ENCODE assay signal across 8 cellular contexts in genomic region chr16:88241404-88242311, GRCh38.
DNase-seq lines count a peak whose midpoint lies in the region; ATAC-seq, FAIRE-seq and TF ChIP-seq lines count a peak whose summit lies in the region.
"Not testable (repeated sequence)": the region's sequence is repeated elsewhere in the genome, so short reads cannot be mapped to it uniquely, and the experiment has no call there.

No MANE protein-coding gene starts in this region.

- H2AFZ ChIP-seq in HCT116 (ENCODE audit: low read depth, low read length, poor library complexity, severe bottlenecking); K562 (ENCODE audit: low read depth, low read length); trophoblast cell (ENCODE audit: insufficient read depth, low read length, poor library complexity): not testable (repeated sequence)

- ATAC-seq in HCT116; RWPE2 (ENCODE audit: low read depth); K562; upper lobe of right lung: not testable (repeated sequence)

- H3K4me1 Mint-ChIP-seq in Calu3 (ENCODE audit: low read depth, unreplicated experiment), result peaks cover 43% of the 10 kb centered on the region

- not testable (repeated sequence) for H3K4me3 Mint-ChIP-seq in Calu3 (ENCODE audit: low read depth, unreplicated experiment)

- H2BK12ac ChIP-seq in trophoblast cell (ENCODE audit: low read length), result peak overlapping the region; percentile 5

- DNase-seq in Calu3; HCT116 (ENCODE audit: low read depth, low spot score); RWPE2 (ENCODE audit: low spot score); K562 (ENCODE audit: extremely low read depth in 1 of 4, low spot score in 3 of 4); epithelial cell of proximal tubule (ENCODE audit: low read depth); trophoblast cell; upper lobe of right lung: not testable (repeated sequence)
- DNase-seq in iPS-NIHi7 (ENCODE audit: extremely low spot score), result peak; percentile 26

- not testable (repeated sequence) for H3K4me3 ChIP-seq in HCT116 (replicated peaks in 1 of 2; ENCODE audit: low read depth in 1 of 2, low read length in 2 of 2); RWPE2 (ENCODE audit: severe bottlenecking); K562; epithelial cell of proximal tubule (ENCODE audit: low read depth, low read length); trophoblast cell (ENCODE audit: low read depth, low read length); upper lobe of right lung

- H3K27me3 ChIP-seq in HCT116 (ENCODE audit: insufficient read depth, low read length); RWPE2 (ENCODE audit: insufficient read depth, poor library complexity, severe bottlenecking); K562 (ENCODE audit: control insufficient read depth in 2 of 2, insufficient read depth in 2 of 2, low read length in 2 of 2); trophoblast cell (ENCODE audit: insufficient read depth, low read length); upper lobe of right lung: not testable (repeated sequence)

- 4% methylated on average over 11 of the region's 19 CpGs for WGBS in K562 (ENCODE audit: insufficient coverage, low coverage, missing lambda C conversion rate)
- WGBS in trophoblast cell (ENCODE audit: extremely low coverage, insufficient coverage, insufficient read length), result no CpG with 5 or more reads among the region's 19 CpGs

- not testable (repeated sequence) for H3K9me3 ChIP-seq in HCT116 (ENCODE audit: control insufficient read depth in 1 of 2, insufficient read depth in 1 of 2, low read depth in 1 of 2, low read length in 2 of 2); RWPE2 (ENCODE audit: severe bottlenecking); K562 (replicated peaks; ENCODE audit: control insufficient read depth, insufficient read depth, low read depth, low read length); trophoblast cell (ENCODE audit: insufficient read depth, low read depth, low read length); upper lobe of right lung

- not testable (repeated sequence) for H3K23ac ChIP-seq in trophoblast cell (ENCODE audit: low read length)

- not testable (repeated sequence) for TF ChIP-seq EP300 in K562 (IDR thresholded peaks at IDR 0.05; ENCODE audit: low read length)

- not testable (repeated sequence) for H4K12ac ChIP-seq in trophoblast cell (ENCODE audit: low read depth, low read length)

- RAD21 ChIA-PET in HCT116 (lab: Charles Lee; ENCODE audit: low non-redundant PET in 1 of 2, low total read pairs in 2 of 2, uncharacterized antibody in 2 of 2, unreplicated experiment in 2 of 2), result not testable (repeated sequence)

- peak overlapping the region; percentile 58 for H3K27ac Mint-ChIP-seq in Calu3 (ENCODE audit: unreplicated experiment)

- peak; percentile 35; the same call in 1 of the 2 replicates for TF ChIP-seq RAD21 in HCT116 (IDR thresholded peaks at IDR 0.05; ENCODE audit: low read depth)
- not testable (repeated sequence) for TF ChIP-seq RAD21 in K562 (CRISPR knock-in tag; conservative IDR thresholded peaks at IDR 0.05 in 1 of 2, IDR thresholded peaks at IDR 0.05 in 1 of 2)

- not testable (repeated sequence) for H3K36me3 ChIP-seq in HCT116 (ENCODE audit: control insufficient read depth in 1 of 2, insufficient read depth in 2 of 2, low read length in 2 of 2); RWPE2 (ENCODE audit: low read depth); K562 (ENCODE audit: control insufficient read depth, insufficient read depth, low read length); trophoblast cell (ENCODE audit: control insufficient read depth in 1 of 2, insufficient read depth in 2 of 2, low read length in 2 of 2); upper lobe of right lung

- CTCF ChIA-PET in Calu3 (lab: Charles Lee); HCT116 (lab: Charles Lee); K562 (lab: Yijun Ruan, JAX; ENCODE audit: low intra/inter-chr PET ratio): not testable (repeated sequence)

- not testable (repeated sequence) for H3K79me2 ChIP-seq in HCT116 (ENCODE audit: insufficient read depth, low read length); K562 (ENCODE audit: control insufficient read depth, insufficient read depth, low read length); trophoblast cell (ENCODE audit: control insufficient read depth, insufficient read depth, low read length, poor library complexity)

- not testable (repeated sequence) for H3K18ac ChIP-seq in trophoblast cell (ENCODE audit: low read length)

- H3K27me3 Mint-ChIP-seq in Calu3 (ENCODE audit: unreplicated experiment), result not testable (repeated sequence)

- peaks cover 34% of the 10 kb centered on the region for H3K36me3 Mint-ChIP-seq in Calu3 (ENCODE audit: insufficient read depth, unreplicated experiment)

- TF ChIP-seq CTCF in Calu3 (IDR thresholded peaks at IDR 0.05; ENCODE audit: unreplicated experiment); RWPE2 (IDR thresholded peaks at IDR 0.05; ENCODE audit: poor library complexity, severe bottlenecking): not testable (repeated sequence)
- TF ChIP-seq CTCF in HCT116 (IDR thresholded peaks at IDR 0.05 in 2 of 3, conservative IDR thresholded peaks at IDR 0.05 in 1 of 3; ENCODE audit: borderline replicate concordance in 1 of 3, insufficient read depth in 1 of 3, low read depth in 2 of 3, low read length in 2 of 3) (peak; percentile 49 to 58 (median 51)), K562 (IDR thresholded peaks at IDR 0.05 in 2 of 3, conservative IDR thresholded peaks at IDR 0.05 in 1 of 3; ENCODE audit: insufficient read depth in 2 of 3, low read depth in 1 of 3, low read length in 3 of 3) (peak in 2 of 3 experiments; percentile 26 to 29; a peak in 2 of 6 replicates), epithelial cell of proximal tubule (conservative IDR thresholded peaks at IDR 0.05; ENCODE audit: low read depth, low read length) (peak; percentile 24), upper lobe of right lung (IDR thresholded peaks at IDR 0.05) (peak; percentile 5)

- not testable (repeated sequence) for H4K91ac ChIP-seq in trophoblast cell (ENCODE audit: low read depth, low read length)

- not testable (repeated sequence) for H2AK5ac ChIP-seq in trophoblast cell (ENCODE audit: low read length)

- intact Hi-C loops in Calu3 (cut with micrococcal nuclease; ENCODE audit: unreplicated experiment); HCT116 (cut with micrococcal nuclease); K562 (cut with micrococcal nuclease); upper lobe of right lung (cut with DNase I): not testable (repeated sequence)

- not testable (repeated sequence) for H2BK5ac ChIP-seq in trophoblast cell (ENCODE audit: low read depth, low read length, poor library complexity)

- TF ChIP-seq POLR2A in HCT116 (IDR thresholded peaks at IDR 0.05; ENCODE audit: borderline replicate concordance, extremely low read depth, insufficient read depth, insufficient read length); K562 (conservative IDR thresholded peaks at IDR 0.05): not testable (repeated sequence)

- BruUV-seq in Calu3 (replicated peaks; lab: Mats Ljungman, UMichigan); HCT116 (replicated peaks; lab: Mats Ljungman, UMichigan); K562 (replicated peaks; lab: Mats Ljungman, UMichigan): not testable (repeated sequence)

- H3K4ac ChIP-seq in trophoblast cell (ENCODE audit: low read depth, low read length), result not testable (repeated sequence)

- not testable (repeated sequence) for H3K9me3 Mint-ChIP-seq in Calu3 (ENCODE audit: low read depth, unreplicated experiment)

- peaks cover 12% of the 10 kb centered on the region for H3K79me1 ChIP-seq in trophoblast cell (ENCODE audit: low read length)

- H3K9me2 ChIP-seq in HCT116 (ENCODE audit: insufficient read depth), result not testable (repeated sequence)

- not testable (repeated sequence) for FAIRE-seq in K562 (lab: Jason Lieb, UNC)

- in situ Hi-C loops in K562 (cut with MboI), result not testable (repeated sequence)

- H3K4me1 ChIP-seq in HCT116 (ENCODE audit: control insufficient read depth in 1 of 2, insufficient read depth in 2 of 2, low read length in 2 of 2), result peaks cover 49 to 87% of the 10 kb centered on the region in 2 experiments
- H3K4me1 ChIP-seq in RWPE2 (ENCODE audit: insufficient read depth, poor library complexity, severe bottlenecking), result peaks cover 39% of the 10 kb centered on the region
- peaks cover 0 to 20% of the 10 kb centered on the region in 2 experiments; a peak in 3 of 5 replicates for H3K4me1 ChIP-seq in K562 (replicated peaks in 1 of 2; ENCODE audit: control insufficient read depth in 2 of 2, insufficient read depth in 2 of 2, low read length in 2 of 2)
- peaks cover 13 to 22% of the 10 kb centered on the region in 2 experiments for H3K4me1 ChIP-seq in trophoblast cell (ENCODE audit: control insufficient read depth in 1 of 2, insufficient read depth in 2 of 2, low read length in 2 of 2)
- H3K4me1 ChIP-seq in upper lobe of right lung, result not testable (repeated sequence)

- H3K9ac ChIP-seq in HCT116 (ENCODE audit: low read length); K562 (ENCODE audit: insufficient read depth in 1 of 2, low read depth in 2 of 2, low read length in 2 of 2); trophoblast cell (ENCODE audit: low read length): not testable (repeated sequence)

- H3K14ac ChIP-seq in trophoblast cell (ENCODE audit: low read length), result not testable (repeated sequence)

- POLR2A ChIA-PET in HCT116 (lab: Charles Lee), result not testable (repeated sequence)
- POLR2A ChIA-PET in K562 (lab: Yijun Ruan, JAX), result interaction anchor here (1.0 kb wide), 1 partner anchor 299 kb away, joined by 4 read pairs; no protein-coding TSS in a partner anchor

- peak overlapping the region; percentile 30; the same call in 1 of the 2 replicates for H3K4me2 ChIP-seq in HCT116 (ENCODE audit: low read length)
- not testable (repeated sequence) for H3K4me2 ChIP-seq in K562 (ENCODE audit: insufficient read depth, low read length); trophoblast cell (ENCODE audit: low read length)

- H2BK120ac ChIP-seq in trophoblast cell (ENCODE audit: insufficient read depth, low read length, poor library complexity), result not testable (repeated sequence)

- H3K27ac ChIP-seq in HCT116 (ENCODE audit: low read depth, low read length); K562 (ENCODE audit: extremely low read depth, low read depth, low read length); trophoblast cell (ENCODE audit: low read depth, low read length); upper lobe of right lung: not testable (repeated sequence)
- peak overlapping the region; percentile 60 for H3K27ac ChIP-seq in RWPE2 (ENCODE audit: poor library complexity, severe bottlenecking)

- H4K20me1 ChIP-seq in HCT116 (ENCODE audit: insufficient read depth); K562 (replicated peaks; ENCODE audit: control insufficient read depth, insufficient read depth, low read length): not testable (repeated sequence)

- H4K8ac ChIP-seq in trophoblast cell (ENCODE audit: low read depth, low read length), result not testable (repeated sequence)

- not testable (repeated sequence) for H3K9me1 ChIP-seq in K562 (ENCODE audit: control insufficient read depth, insufficient read depth, low read length)
